ENCODE assay signal across 8 cellular contexts in genomic region chr9:128420651-128421473, GRCh38. TPM values are rescaled to one million over a fixed set of nuclear protein-coding genes. Genes with fewer than 3 reads are reported as not detected.
DNase-seq lines count a peak whose midpoint lies in the region; ATAC-seq and TF ChIP-seq lines count a peak whose summit lies in the region.

Gene CERCAM (plus strand): TSS chr9:128420857. CDS start chr9:128420878, 21 bp downstream.

- CTCF ChIA-PET in IMR-90 (lab: Yijun Ruan, JAX): interaction anchor here (0.5 to 2.5 kb wide), 6 partner anchors 9 to 263 kb away, joined by 3 to 16 read pairs (median 4); no protein-coding TSS in a partner anchor
- CTCF ChIA-PET in activated B cell treated with CpG ODN at 0.5 μM for 24 hours (lab: Charles Lee): interaction anchor here (0.9 to 2.5 kb wide), 6 partner anchors 9 to 126 kb away, joined by 3 to 20 read pairs (median 4); partner anchors contain the start of gene URM1

- ATAC-seq in GM21526 (IDR thresholded peaks at IDR 0.05; ENCODE audit: low FRiP score, unreplicated experiment) (peak; percentile 81), IMR-90 (ENCODE audit: low read depth) (peak; percentile 93), activated B cell treated with CpG ODN at 0.5 μM for 24 hours (ENCODE audit: low read depth) (peak; percentile 83)

- H3K4ac ChIP-seq in IMR-90 (ENCODE audit: low read depth, low read length): peak within 1 kb of the TSS; percentile 93

- peak within 1 kb of the TSS; percentile 12; the same call in 1 of the 2 replicates for H2AK5ac ChIP-seq in IMR-90 (ENCODE audit: low read depth, low read length)

- BruUV-seq in IMR-90 (replicated peaks; lab: Mats Ljungman, UMichigan): no TSS peak

- WGBS in IMR-90 (ENCODE audit: extremely low coverage in 2 of 2, insufficient read length in 1 of 2), 2 experiments: 0% methylated on average over 20 of the region's 59 CpGs; no CpG with 5 or more reads in 1 of the 2 experiments

- peak within 1 kb of the TSS; percentile 99 for H2AK9ac ChIP-seq in IMR-90 (replicated peaks; ENCODE audit: low read depth, low read length, poor library complexity)

- H3K27ac Mint-ChIP-seq in activated B cell treated with CpG ODN at 0.5 μM for 24 hours: no peak within 1 kb of the TSS

- TF ChIP-seq RAD21 in IMR-90 (IDR thresholded peaks at IDR 0.05; ENCODE audit: low read length): no peak

- H3K4me3 ChIP-seq in IMR-90 (ENCODE audit: insufficient read depth, low read depth, low read length): peak within 1 kb of the TSS; percentile 96
- peak within 1 kb of the TSS; percentile 78 for H3K4me3 ChIP-seq in coronary artery

- peak within 1 kb of the TSS; percentile 77 for H3K27ac ChIP-seq in IMR-90 (ENCODE audit: insufficient read depth, low read length)
- H3K27ac ChIP-seq in coronary artery: peak within 1 kb of the TSS; percentile 69 to 80

- no peaks in the 10 kb centered on the region for H3K9me1 ChIP-seq in IMR-90 (ENCODE audit: insufficient read depth, low read length)

- TF ChIP-seq POLR2A in IMR-90 (IDR thresholded peaks at IDR 0.05; ENCODE audit: low read depth, low read length): no peak

- peaks cover 4 to 20% of the 10 kb centered on the region in 2 experiments; a peak in 3 of 4 replicates for H3K79me1 ChIP-seq in IMR-90 (ENCODE audit: low read depth in 1 of 2, low read length in 2 of 2)

- peak within 1 kb of the TSS; percentile 75 for H3K4me3 Mint-ChIP-seq in activated B cell treated with CpG ODN at 0.5 μM for 24 hours

- H3K36me3 Mint-ChIP-seq in activated B cell treated with CpG ODN at 0.5 μM for 24 hours (ENCODE audit: low read depth): no peaks in the 10 kb centered on the region

- intact Hi-C loops in IMR-90 (cut with micrococcal nuclease) (no loop called here), activated B cell treated with CpG ODN at 0.5 μM for 24 hours (cut with micrococcal nuclease) (loop anchor here (1.0 to 2.0 kb wide), 5 partner anchors 18 to 131 kb away; partner anchors contain the start of genes COQ4, ODF2, SPTAN1 and TRUB2)

- no peaks in the 10 kb centered on the region for H3K9me3 ChIP-seq in IMR-90 (ENCODE audit: control insufficient read depth, insufficient read depth, low read length)

- H3K9ac ChIP-seq in IMR-90 (ENCODE audit: low read depth, low read length): peak within 1 kb of the TSS; percentile 67

- peak within 1 kb of the TSS; percentile 79 for H3K14ac ChIP-seq in IMR-90 (replicated peaks; ENCODE audit: low read depth, low read length)

- H4K8ac ChIP-seq in IMR-90 (ENCODE audit: low read depth in 2 of 2, low read length in 2 of 2): peak within 1 kb of the TSS; percentile 87 to 94; a peak in 3 of 4 replicates

- H2BK15ac ChIP-seq in IMR-90 (ENCODE audit: low read depth, low read length): no peak within 1 kb of the TSS; the same call in 2 of the 3 replicates

- dilution Hi-C loops in IMR-90 (cut with HindIII; ENCODE audit: low sequenced_read_pairs, unreplicated experiment): no loop called here

- H2BK5ac ChIP-seq in IMR-90 (ENCODE audit: low read depth, low read length, poor library complexity, severe bottlenecking): peak within 1 kb of the TSS; percentile 82

- peak within 1 kb of the TSS; percentile 62 for H4K5ac ChIP-seq in IMR-90 (ENCODE audit: low read depth, low read length)

- peaks cover 7% of the 10 kb centered on the region for H3K4me1 ChIP-seq in IMR-90 (ENCODE audit: control insufficient read depth, insufficient read depth, low read length)

- H3K27me3 ChIP-seq in IMR-90 (ENCODE audit: control insufficient read depth, insufficient read depth, low read length): peaks cover 8% of the 10 kb centered on the region

- no peaks in the 10 kb centered on the region for H4K20me1 ChIP-seq in IMR-90 (ENCODE audit: insufficient read depth, low read length)

- H2BK120ac ChIP-seq in IMR-90 (ENCODE audit: low read depth, low read length): peak within 1 kb of the TSS; percentile 39; the same call in 1 of the 2 replicates

- peak within 1 kb of the TSS; percentile 49 for H3K56ac ChIP-seq in IMR-90 (ENCODE audit: extremely low read depth, insufficient read depth, low read length)

- H3K27me3 Mint-ChIP-seq in activated B cell treated with CpG ODN at 0.5 μM for 24 hours: peaks cover 14% of the 10 kb centered on the region

- H2AFZ ChIP-seq in IMR-90 (replicated peaks; ENCODE audit: low read length, poor library complexity): peak within 1 kb of the TSS; percentile 100

- no peak for TF ChIP-seq CTCF in IMR-90 (conservative IDR thresholded peaks at IDR 0.05; ENCODE audit: low read depth, low read length)
- TF ChIP-seq CTCF in activated B cell treated with CpG ODN at 0.5 μM for 24 hours (IDR thresholded peaks at IDR 0.05): no peak
- no peak for TF ChIP-seq CTCF in coronary artery (IDR thresholded peaks at IDR 0.05)

- H2BK20ac ChIP-seq in IMR-90 (ENCODE audit: low read depth, low read length): no peak within 1 kb of the TSS

- H3K18ac ChIP-seq in IMR-90 (ENCODE audit: low read depth, low read length): peak within 1 kb of the TSS; percentile 33

- DNase-seq in EL (peak; percentile 67), IMR-90 (peak; percentile 25), activated B cell treated with CpG ODN at 0.5 μM for 24 hours (peak; percentile 68), coronary artery (ENCODE audit: low spot score) (no peak), left kidney (ENCODE audit: low read depth, low spot score) (peak; percentile 85), COLO829 (ENCODE audit: low spot score) (no peak)
- DNase-seq in stimulated activated CD4-positive, alpha-beta T cell treated with anti-CD3 and anti-CD28 coated beads, Interleukin-4, amount 100 ng/mL, for 1 hour: peak; percentile 51

- no peaks in the 10 kb centered on the region for H3K9me3 Mint-ChIP-seq in activated B cell treated with CpG ODN at 0.5 μM for 24 hours

- peaks cover 3% of the 10 kb centered on the region; the same call in 1 of the 2 replicates for H3K36me3 ChIP-seq in IMR-90 (ENCODE audit: control insufficient read depth, insufficient read depth, low read length)

- H3K4me2 ChIP-seq in IMR-90 (ENCODE audit: low read depth, low read length): peak within 1 kb of the TSS; percentile 93

- H3K4me1 Mint-ChIP-seq in activated B cell treated with CpG ODN at 0.5 μM for 24 hours: peaks cover 8% of the 10 kb centered on the region

- H4K91ac ChIP-seq in IMR-90 (ENCODE audit: insufficient read depth, low read depth, low read length): peak within 1 kb of the TSS; percentile 68

- in situ Hi-C loops in IMR-90 (cut with MboI; ENCODE audit: low sequenced_read_pairs): no loop called here

- POLR2A ChIA-PET in IMR-90 (lab: Charles Lee; ENCODE audit: unreplicated experiment) (interaction anchor here (0.5 to 0.6 kb wide), 4 partner anchors 37 to 234 kb away, joined by 3 to 12 read pairs (median 4); no protein-coding TSS in a partner anchor), activated B cell treated with CpG ODN at 0.5 μM for 24 hours (lab: Charles Lee) (interaction anchor here (0.6 to 1.5 kb wide), 10 partner anchors 34 to 1571 kb away, joined by 3 to 6 read pairs (median 3); partner anchors contain the start of genes GLE1, GOLGA2, ODF2 and SPOUT1)

- H3K23ac ChIP-seq in IMR-90 (ENCODE audit: low read depth, low read length): peak within 1 kb of the TSS; percentile 96; the same call in 1 of the 2 replicates

TF ChIP-seq in IMR-90, 13 proteins besides CTCF, POLR2A, EP300 and RAD21:
- TF ChIP-seq BHLHE40 (IDR thresholded peaks at IDR 0.05; ENCODE audit: low read depth, low read length) (no peak), MXI1 (IDR thresholded peaks at IDR 0.05; ENCODE audit: borderline replicate concordance, low read depth, low read length) (0 out of 2 replicates have a peak, but pooled peaks have one; percentile 29)
TF ChIP-seq in IMR-90: peak in this region for 1.

RNA-seq across cellular contexts. Expression of gene CERCAM, which starts in this region (rescaled TPM):
- total RNA-seq in IMR-90 (2012; rRNA removed): 15.1 and 16.1 TPM in 2 replicates
- polyA plus RNA-seq in IMR-90 (2012; rRNA removed): 118 and 146 TPM in 2 replicates
- polyA plus RNA-seq in IMR-90 (2012; cell fraction: cytosol; rRNA removed): 284 and 310 TPM in 2 replicates
- 98.6 and 199 TPM in 2 replicates for polyA plus RNA-seq in IMR-90 (2012; cell fraction: nucleus; rRNA removed; ENCODE audit: low replicate concordance)
- total RNA-seq in activated B cell treated with CpG ODN at 0.5 μM for 24 hours: 1.7 TPM in 2 replicates

Comparison
In these comparisons a context has a peak if more than half of its experiments do, and no peak if none do; other contexts are left out.
1. DNase-seq: peak in EL (single experiment), IMR-90 (single experiment), activated B cell treated with CpG ODN at 0.5 μM for 24 hours (single experiment), left kidney (single experiment) and stimulated activated CD4-positive, alpha-beta T cell treated with anti-CD3 and anti-CD28 coated beads, Interleukin-4, amount 100 ng/mL, for 1 hour (single experiment); none in coronary artery (single experiment) and COLO829 (single experiment).
2. Peak in every context shown above with its lines, with median percentiles within 50 percentile points of each other: ATAC-seq.